Comparison of ENCODE assay signal across 1 cellular context in the genomic region with DNA sequence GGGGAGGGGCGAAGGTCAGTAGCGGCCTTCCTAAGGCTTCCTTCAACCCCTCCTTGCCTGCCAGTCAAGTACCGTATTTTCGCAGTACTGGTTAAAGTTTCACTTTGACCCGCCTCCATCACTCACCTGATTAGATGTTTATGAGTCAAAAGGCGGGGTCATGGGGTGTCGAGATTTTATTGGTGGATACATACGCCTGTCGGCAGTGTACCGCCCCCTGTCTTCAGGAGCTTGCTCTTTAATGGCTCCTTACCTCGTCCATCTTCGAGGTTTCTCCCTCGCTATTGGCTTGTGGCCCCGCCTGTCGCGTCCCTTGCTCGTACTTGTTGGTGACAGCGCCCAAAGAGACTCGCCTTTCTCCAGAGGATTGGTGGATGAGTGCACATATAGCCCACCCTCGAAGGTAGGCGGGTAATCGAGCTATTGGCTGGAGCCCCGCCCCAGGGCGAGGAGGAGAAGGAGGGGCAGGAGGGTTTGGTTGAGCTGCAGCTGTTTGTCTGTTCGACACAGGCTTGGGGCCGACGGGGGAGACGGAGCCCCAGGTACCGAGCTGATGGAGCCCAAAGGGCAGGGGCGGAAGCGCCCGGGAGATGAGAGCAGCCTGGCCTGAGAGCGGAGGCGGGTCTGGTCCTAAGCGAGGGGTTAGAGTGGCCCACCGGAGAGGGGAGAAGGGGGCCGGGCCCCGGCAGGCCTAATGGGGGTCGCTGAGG.
A peak's percentile ranks its signal among the peaks of the same experiment; 100 is the strongest.
TF ChIP-seq lines count a peak whose summit lies in the region.

A gene with protein sequence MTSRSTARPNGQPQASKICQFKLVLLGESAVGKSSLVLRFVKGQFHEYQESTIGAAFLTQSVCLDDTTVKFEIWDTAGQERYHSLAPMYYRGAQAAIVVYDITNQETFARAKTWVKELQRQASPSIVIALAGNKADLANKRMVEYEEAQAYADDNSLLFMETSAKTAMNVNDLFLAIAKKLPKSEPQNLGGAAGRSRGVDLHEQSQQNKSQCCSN (plus strand): TSS at position 481 of the 710 bp plus-strand sequence. CDS start 12,883 bp downstream, outside the sequence.

TF ChIP-seq in HepG2, 621 proteins besides CTCF, POLR2A, EP300 and RAD21 (continued from another document and continues in another):
- no peak for TF ChIP-seq ZNF75D (CRISPR knock-in tag; IDR thresholded peaks at IDR 0.05; ENCODE audit: borderline replicate concordance)
- TF ChIP-seq, protein P1, sequence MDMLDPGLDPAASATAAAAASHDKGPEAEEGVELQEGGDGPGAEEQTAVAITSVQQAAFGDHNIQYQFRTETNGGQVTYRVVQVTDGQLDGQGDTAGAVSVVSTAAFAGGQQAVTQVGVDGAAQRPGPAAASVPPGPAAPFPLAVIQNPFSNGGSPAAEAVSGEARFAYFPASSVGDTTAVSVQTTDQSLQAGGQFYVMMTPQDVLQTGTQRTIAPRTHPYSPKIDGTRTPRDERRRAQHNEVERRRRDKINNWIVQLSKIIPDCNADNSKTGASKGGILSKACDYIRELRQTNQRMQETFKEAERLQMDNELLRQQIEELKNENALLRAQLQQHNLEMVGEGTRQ (IDR thresholded peaks at IDR 0.05; ENCODE audit: low read depth, low read length) = 0 out of 2 replicates have a peak, but pooled peaks have one; percentile 19
- TF ChIP-seq, protein P1 (CRISPR knock-in tag; IDR thresholded peaks at IDR 0.05; ENCODE audit: borderline replicate concordance) = peak; percentile 25; the same call in 1 of the 2 replicates
- no peak for TF ChIP-seq ZNF550 (CRISPR knock-in tag; IDR thresholded peaks at IDR 0.05; ENCODE audit: borderline replicate concordance)
- no peak for TF ChIP-seq ZNF775 (CRISPR knock-in tag; IDR thresholded peaks at IDR 0.05; ENCODE audit: borderline replicate concordance)
- TF ChIP-seq IKZF4 (CRISPR knock-in tag; IDR thresholded peaks at IDR 0.05; ENCODE audit: borderline replicate concordance, low read depth, not compliant biosample characterization) = no peak
- TF ChIP-seq, protein P2, sequence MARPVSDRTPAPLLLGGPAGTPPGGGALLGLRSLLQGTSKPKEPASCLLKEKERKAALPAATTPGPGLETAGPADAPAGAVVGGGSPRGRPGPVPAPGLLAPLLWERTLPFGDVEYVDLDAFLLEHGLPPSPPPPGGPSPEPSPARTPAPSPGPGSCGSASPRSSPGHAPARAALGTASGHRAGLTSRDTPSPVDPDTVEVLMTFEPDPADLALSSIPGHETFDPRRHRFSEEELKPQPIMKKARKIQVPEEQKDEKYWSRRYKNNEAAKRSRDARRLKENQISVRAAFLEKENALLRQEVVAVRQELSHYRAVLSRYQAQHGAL (CRISPR knock-in tag; IDR thresholded peaks at IDR 0.05; ENCODE audit: not compliant biosample characterization) = no peak
- TF ChIP-seq RAD51 (IDR thresholded peaks at IDR 0.05; ENCODE audit: borderline replicate concordance) = no peak
- TF ChIP-seq XRCC5 (optimal IDR thresholded peaks at IDR 0.05; ENCODE audit: low read length) = peak; percentile 94
- TF ChIP-seq, protein P3, sequence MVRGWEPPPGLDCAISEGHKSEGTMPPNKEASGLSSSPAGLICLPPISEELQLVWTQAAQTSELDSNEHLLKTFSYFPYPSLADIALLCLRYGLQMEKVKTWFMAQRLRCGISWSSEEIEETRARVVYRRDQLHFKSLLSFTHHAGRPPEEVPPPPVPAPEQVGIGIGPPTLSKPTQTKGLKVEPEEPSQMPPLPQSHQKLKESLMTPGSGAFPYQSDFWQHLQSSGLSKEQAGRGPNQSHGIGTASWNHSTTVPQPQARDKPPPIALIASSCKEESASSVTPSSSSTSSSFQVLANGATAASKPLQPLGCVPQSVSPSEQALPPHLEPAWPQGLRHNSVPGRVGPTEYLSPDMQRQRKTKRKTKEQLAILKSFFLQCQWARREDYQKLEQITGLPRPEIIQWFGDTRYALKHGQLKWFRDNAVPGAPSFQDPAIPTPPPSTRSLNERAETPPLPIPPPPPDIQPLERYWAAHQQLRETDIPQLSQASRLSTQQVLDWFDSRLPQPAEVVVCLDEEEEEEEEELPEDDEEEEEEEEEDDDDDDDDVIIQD (CRISPR knock-in tag; IDR thresholded peaks at IDR 0.05; ENCODE audit: low read depth) = peak; percentile 43; the same call in 1 of the 2 replicates
- no peak for TF ChIP-seq HCFC1 (IDR thresholded peaks at IDR 0.05; ENCODE audit: low read depth, low read length)
- no peak for TF ChIP-seq FIP1L1 (IDR thresholded peaks at IDR 0.05; ENCODE audit: borderline replicate concordance, insufficient read depth, low read depth, low read length)
- no peak for TF ChIP-seq SCMH1 (CRISPR knock-in tag; IDR thresholded peaks at IDR 0.05; ENCODE audit: borderline replicate concordance)
- TF ChIP-seq PPARG (CRISPR knock-in tag; conservative IDR thresholded peaks at IDR 0.05) = peak; percentile 9; the same call in 1 of the 2 replicates
- TF ChIP-seq, protein P4, sequence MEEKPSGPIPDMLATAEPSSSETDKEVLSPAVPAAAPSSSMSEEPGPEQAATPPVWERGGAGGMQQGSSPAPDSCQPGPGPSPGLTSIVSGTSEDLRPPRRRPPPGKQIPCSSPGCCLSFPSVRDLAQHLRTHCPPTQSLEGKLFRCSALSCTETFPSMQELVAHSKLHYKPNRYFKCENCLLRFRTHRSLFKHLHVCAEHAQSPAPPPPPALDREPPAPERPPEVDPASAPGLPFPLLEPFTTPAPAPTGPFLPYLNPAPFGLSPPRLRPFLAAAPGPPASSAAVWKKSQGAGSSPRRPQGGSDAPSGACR (CRISPR knock-in tag; IDR thresholded peaks at IDR 0.05) = no peak; the same call in 1 of the 2 replicates
- TF ChIP-seq ZNF17 (CRISPR knock-in tag; IDR thresholded peaks at IDR 0.05) = no peak
- no peak for TF ChIP-seq NFRKB (IDR thresholded peaks at IDR 0.05)
- TF ChIP-seq MEIS2 (CRISPR knock-in tag; IDR thresholded peaks at IDR 0.05) = peak; percentile 82
- TF ChIP-seq SMC3 (IDR thresholded peaks at IDR 0.05; ENCODE audit: low read length) = no peak
- TF ChIP-seq CREB1 (IDR thresholded peaks at IDR 0.05) = peak; percentile 96
- TF ChIP-seq CREB1 (CRISPR knock-in tag; IDR thresholded peaks at IDR 0.05) = peak; percentile 98
- TF ChIP-seq MED8 (CRISPR knock-in tag; IDR thresholded peaks at IDR 0.05; ENCODE audit: insufficient replicate concordance) = peak; percentile 92
- TF ChIP-seq, protein P5, sequence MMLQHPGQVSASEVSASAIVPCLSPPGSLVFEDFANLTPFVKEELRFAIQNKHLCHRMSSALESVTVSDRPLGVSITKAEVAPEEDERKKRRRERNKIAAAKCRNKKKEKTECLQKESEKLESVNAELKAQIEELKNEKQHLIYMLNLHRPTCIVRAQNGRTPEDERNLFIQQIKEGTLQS (CRISPR knock-in tag; IDR thresholded peaks at IDR 0.05) = peak; percentile 45; the same call in 1 of the 2 replicates
- TF ChIP-seq, protein P6, sequence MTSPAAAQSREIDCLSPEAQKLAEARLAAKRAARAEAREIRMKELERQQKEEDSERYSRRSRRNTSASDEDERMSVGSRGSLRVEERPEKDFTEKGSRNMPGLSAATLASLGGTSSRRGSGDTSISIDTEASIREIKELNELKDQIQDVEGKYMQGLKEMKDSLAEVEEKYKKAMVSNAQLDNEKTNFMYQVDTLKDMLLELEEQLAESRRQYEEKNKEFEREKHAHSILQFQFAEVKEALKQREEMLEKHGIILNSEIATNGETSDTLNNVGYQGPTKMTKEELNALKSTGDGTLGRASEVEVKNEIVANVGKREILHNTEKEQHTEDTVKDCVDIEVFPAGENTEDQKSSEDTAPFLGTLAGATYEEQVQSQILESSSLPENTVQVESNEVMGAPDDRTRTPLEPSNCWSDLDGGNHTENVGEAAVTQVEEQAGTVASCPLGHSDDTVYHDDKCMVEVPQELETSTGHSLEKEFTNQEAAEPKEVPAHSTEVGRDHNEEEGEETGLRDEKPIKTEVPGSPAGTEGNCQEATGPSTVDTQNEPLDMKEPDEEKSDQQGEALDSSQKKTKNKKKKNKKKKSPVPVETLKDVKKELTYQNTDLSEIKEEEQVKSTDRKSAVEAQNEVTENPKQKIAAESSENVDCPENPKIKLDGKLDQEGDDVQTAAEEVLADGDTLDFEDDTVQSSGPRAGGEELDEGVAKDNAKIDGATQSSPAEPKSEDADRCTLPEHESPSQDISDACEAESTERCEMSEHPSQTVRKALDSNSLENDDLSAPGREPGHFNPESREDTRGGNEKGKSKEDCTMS (CRISPR knock-in tag; conservative IDR thresholded peaks at IDR 0.05) = no peak
- TF ChIP-seq ARNT (IDR thresholded peaks at IDR 0.05) = no peak
- TF ChIP-seq ZSCAN9 (CRISPR knock-in tag; IDR thresholded peaks at IDR 0.05; ENCODE audit: borderline replicate concordance) = 0 out of 2 replicates have a peak, but pooled peaks have one; percentile 17
- TF ChIP-seq NFKBIZ (CRISPR knock-in tag; IDR thresholded peaks at IDR 0.05) = no peak
- TF ChIP-seq, protein P7, sequence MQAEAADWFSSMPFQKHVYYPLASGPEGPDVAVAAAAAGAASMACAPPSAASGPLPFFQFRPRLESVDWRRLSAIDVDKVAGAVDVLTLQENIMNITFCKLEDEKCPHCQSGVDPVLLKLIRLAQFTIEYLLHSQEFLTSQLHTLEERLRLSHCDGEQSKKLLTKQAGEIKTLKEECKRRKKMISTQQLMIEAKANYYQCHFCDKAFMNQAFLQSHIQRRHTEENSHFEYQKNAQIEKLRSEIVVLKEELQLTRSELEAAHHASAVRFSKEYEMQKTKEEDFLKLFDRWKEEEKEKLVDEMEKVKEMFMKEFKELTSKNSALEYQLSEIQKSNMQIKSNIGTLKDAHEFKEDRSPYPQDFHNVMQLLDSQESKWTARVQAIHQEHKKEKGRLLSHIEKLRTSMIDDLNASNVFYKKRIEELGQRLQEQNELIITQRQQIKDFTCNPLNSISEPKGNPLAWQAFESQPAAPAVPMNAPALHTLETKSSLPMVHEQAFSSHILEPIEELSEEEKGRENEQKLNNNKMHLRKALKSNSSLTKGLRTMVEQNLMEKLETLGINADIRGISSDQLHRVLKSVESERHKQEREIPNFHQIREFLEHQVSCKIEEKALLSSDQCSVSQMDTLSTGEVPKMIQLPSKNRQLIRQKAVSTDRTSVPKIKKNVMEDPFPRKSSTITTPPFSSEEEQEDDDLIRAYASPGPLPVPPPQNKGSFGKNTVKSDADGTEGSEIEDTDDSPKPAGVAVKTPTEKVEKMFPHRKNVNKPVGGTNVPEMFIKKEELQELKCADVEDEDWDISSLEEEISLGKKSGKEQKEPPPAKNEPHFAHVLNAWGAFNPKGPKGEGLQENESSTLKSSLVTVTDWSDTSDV (CRISPR knock-in tag; IDR thresholded peaks at IDR 0.05) = peak; percentile 75; the same call in 1 of the 2 replicates
- TF ChIP-seq ZC3H4 (CRISPR knock-in tag; IDR thresholded peaks at IDR 0.05; ENCODE audit: borderline replicate concordance) = no peak
- TF ChIP-seq ZNF232 (CRISPR knock-in tag; IDR thresholded peaks at IDR 0.05; ENCODE audit: borderline replicate concordance) = peak; percentile 30; the same call in 1 of the 2 replicates
- TF ChIP-seq ZNF878 (CRISPR knock-in tag; IDR thresholded peaks at IDR 0.05) = 0 out of 2 replicates have a peak, but pooled peaks have one; percentile 79
- peak; percentile 45; the same call in 1 of the 2 replicates for TF ChIP-seq ZFP36L2 (CRISPR knock-in tag; IDR thresholded peaks at IDR 0.05)
- TF ChIP-seq, protein P8, sequence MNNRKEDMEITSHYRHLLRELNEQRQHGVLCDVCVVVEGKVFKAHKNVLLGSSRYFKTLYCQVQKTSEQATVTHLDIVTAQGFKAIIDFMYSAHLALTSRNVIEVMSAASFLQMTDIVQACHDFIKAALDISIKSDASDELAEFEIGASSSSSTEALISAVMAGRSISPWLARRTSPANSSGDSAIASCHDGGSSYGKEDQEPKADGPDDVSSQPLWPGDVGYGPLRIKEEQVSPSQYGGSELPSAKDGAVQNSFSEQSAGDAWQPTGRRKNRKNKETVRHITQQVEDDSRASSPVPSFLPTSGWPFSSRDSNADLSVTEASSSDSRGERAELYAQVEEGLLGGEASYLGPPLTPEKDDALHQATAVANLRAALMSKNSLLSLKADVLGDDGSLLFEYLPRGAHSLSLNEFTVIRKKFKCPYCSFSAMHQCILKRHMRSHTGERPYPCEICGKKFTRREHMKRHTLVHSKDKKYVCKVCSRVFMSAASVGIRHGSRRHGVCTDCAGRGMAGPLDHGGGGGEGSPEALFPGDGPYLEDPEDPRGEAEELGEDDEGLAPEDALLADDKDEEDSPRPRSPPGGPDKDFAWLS (CRISPR knock-in tag; IDR thresholded peaks at IDR 0.05; ENCODE audit: borderline replicate concordance) = 0 out of 2 replicates have a peak, but pooled peaks have one; percentile 54
- no peak for TF ChIP-seq ZFP41 (CRISPR knock-in tag; IDR thresholded peaks at IDR 0.05; ENCODE audit: borderline replicate concordance)
- no peak for TF ChIP-seq ZFP82 (CRISPR knock-in tag; IDR thresholded peaks at IDR 0.05; ENCODE audit: borderline replicate concordance)
- TF ChIP-seq ERF (CRISPR knock-in tag; IDR thresholded peaks at IDR 0.05) = 0 out of 2 replicates have a peak, but pooled peaks have one; percentile 39
- peak; percentile 53; the same call in 1 of the 2 replicates for TF ChIP-seq RFX5 (IDR thresholded peaks at IDR 0.05; ENCODE audit: low read depth, low read length)
- TF ChIP-seq ZNF816 (CRISPR knock-in tag; IDR thresholded peaks at IDR 0.05; ENCODE audit: borderline replicate concordance) = no peak
- TF ChIP-seq, protein P9, sequence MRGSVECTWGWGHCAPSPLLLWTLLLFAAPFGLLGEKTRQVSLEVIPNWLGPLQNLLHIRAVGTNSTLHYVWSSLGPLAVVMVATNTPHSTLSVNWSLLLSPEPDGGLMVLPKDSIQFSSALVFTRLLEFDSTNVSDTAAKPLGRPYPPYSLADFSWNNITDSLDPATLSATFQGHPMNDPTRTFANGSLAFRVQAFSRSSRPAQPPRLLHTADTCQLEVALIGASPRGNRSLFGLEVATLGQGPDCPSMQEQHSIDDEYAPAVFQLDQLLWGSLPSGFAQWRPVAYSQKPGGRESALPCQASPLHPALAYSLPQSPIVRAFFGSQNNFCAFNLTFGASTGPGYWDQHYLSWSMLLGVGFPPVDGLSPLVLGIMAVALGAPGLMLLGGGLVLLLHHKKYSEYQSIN (CRISPR knock-in tag; IDR thresholded peaks at IDR 0.05; ENCODE audit: borderline replicate concordance) = no peak
- TF ChIP-seq PHF21A (CRISPR knock-in tag; IDR thresholded peaks at IDR 0.05) = peak; percentile 76
- TF ChIP-seq, protein P10, sequence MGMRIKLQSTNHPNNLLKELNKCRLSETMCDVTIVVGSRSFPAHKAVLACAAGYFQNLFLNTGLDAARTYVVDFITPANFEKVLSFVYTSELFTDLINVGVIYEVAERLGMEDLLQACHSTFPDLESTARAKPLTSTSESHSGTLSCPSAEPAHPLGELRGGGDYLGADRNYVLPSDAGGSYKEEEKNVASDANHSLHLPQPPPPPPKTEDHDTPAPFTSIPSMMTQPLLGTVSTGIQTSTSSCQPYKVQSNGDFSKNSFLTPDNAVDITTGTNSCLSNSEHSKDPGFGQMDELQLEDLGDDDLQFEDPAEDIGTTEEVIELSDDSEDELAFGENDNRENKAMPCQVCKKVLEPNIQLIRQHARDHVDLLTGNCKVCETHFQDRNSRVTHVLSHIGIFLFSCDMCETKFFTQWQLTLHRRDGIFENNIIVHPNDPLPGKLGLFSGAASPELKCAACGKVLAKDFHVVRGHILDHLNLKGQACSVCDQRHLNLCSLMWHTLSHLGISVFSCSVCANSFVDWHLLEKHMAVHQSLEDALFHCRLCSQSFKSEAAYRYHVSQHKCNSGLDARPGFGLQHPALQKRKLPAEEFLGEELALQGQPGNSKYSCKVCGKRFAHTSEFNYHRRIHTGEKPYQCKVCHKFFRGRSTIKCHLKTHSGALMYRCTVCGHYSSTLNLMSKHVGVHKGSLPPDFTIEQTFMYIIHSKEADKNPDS (CRISPR knock-in tag; IDR thresholded peaks at IDR 0.05) = no peak
- TF ChIP-seq TBX2 (CRISPR knock-in tag; IDR thresholded peaks at IDR 0.05; ENCODE audit: borderline replicate concordance) = peak; percentile 25; the same call in 1 of the 2 replicates
